In genomic region chr2:238657132-238658053, GRCh38 we compare ENCODE assay signal across 21 cellular contexts.
DNase-seq lines count a peak whose midpoint lies in the region; ATAC-seq and TF ChIP-seq lines count a peak whose summit lies in the region.
"Had no signal": no experiment of that assay in that cellular context is flagged by ENCODE, and none has a peak within 500 bp of the region (broad histone marks: within the 10 kb centered on the region; RNA-seq: fewer than 3 reads in every experiment).

No MANE protein-coding gene starts in this region.

- H3K9me3 ChIP-seq in breast epithelium (peaks cover 0 to 9% of the 10 kb centered on the region in 2 donors), mammary epithelial cell (replicated peaks; ENCODE audit: insufficient read depth, low read length) (peaks cover 2% of the 10 kb centered on the region), mesenchymal stem cell (ENCODE audit: control insufficient read depth, low read length) (peaks cover 6% of the 10 kb centered on the region), suprapubic skin (no peaks in the 10 kb centered on the region)
- H3K9me3 ChIP-seq: SJSA1 had no signal

- no peak for ATAC-seq in GM18505 (IDR thresholded peaks at IDR 0.05; ENCODE audit: unreplicated experiment)
- ATAC-seq: left lung, PC-3 had no signal

- H3K4me2 ChIP-seq in mammary epithelial cell (ENCODE audit: insufficient read depth, low read depth, low read length) (no peak overlapping the region), mesenchymal stem cell (ENCODE audit: low read length, poor library complexity, severe bottlenecking) (no peak overlapping the region)
- H3K4me2 ChIP-seq: A549 had no signal

- H4K91ac ChIP-seq in mesenchymal stem cell (ENCODE audit: low read length), result peak overlapping the region; percentile 20

- no peak overlapping the region for H2BK120ac ChIP-seq in mesenchymal stem cell (ENCODE audit: low read depth, low read length)

- no peak overlapping the region for H2AK5ac ChIP-seq in mesenchymal stem cell (ENCODE audit: low read length, severe bottlenecking)

- no peak overlapping the region for H2BK12ac ChIP-seq in mesenchymal stem cell (ENCODE audit: low read length in 2 of 2)

- no peak for TF ChIP-seq EP300 in suprapubic skin (IDR thresholded peaks at IDR 0.05)

- no peaks in the 10 kb centered on the region for H3K27me3 ChIP-seq in breast epithelium
- peaks cover 2% of the 10 kb centered on the region for H3K27me3 ChIP-seq in mammary epithelial cell (ENCODE audit: insufficient read depth, low read length)
- no peaks in the 10 kb centered on the region for H3K27me3 ChIP-seq in mesenchymal stem cell (ENCODE audit: control insufficient read depth in 1 of 2, insufficient read depth in 1 of 2, low read length in 2 of 2)
- no peaks in the 10 kb centered on the region for H3K27me3 ChIP-seq in suprapubic skin
- H3K27me3 ChIP-seq: cardiac muscle cell, left lung, SJSA1 had no signal

- DNase-seq in breast epithelium (ENCODE audit: low spot score in 2 of 2) (no peak), mammary epithelial cell (no peak), coronary artery (ENCODE audit: low spot score) (peak; percentile 60), mesenchymal stem cell (no peak), suprapubic skin (ENCODE audit: low spot score in 2 of 2) (no peak), NCI-H226 (no peak), NCI-H82 (lab: John Stamatoyannopoulos, UW) (no peak)
- DNase-seq: activated CD4-positive, alpha-beta memory T cell treated with anti-CD3 and anti-CD28 coated beads for 36 hours; activated naive CD4-positive, alpha-beta T cell treated with anti-CD3 and anti-CD28 coated beads for 36 hours; activated T-cell treated with anti-CD3 and anti-CD28 coated beads, Interleukin-2, amount 50 U/mL, for 24 hours; amygdala; dorsolateral prefrontal cortex; Karpas-422; left lung; NCI-H1694 treated with DMSO at 0.1 percent for 48 hours; PC-3 had no signal

- H3K18ac ChIP-seq in mesenchymal stem cell (ENCODE audit: low read depth in 1 of 2, low read length in 2 of 2), result no peak overlapping the region

- no peak overlapping the region for H3K23ac ChIP-seq in mesenchymal stem cell (ENCODE audit: low read length in 2 of 2)

- intact Hi-C loops in breast epithelium (cut with DNase I; ENCODE audit: low total_unique reads) (no loop called here), mammary epithelial cell (cut with micrococcal nuclease) (no loop called here)

- BruUV-seq in mammary epithelial cell (replicated peaks; lab: Mats Ljungman, UMichigan), result no TSS peak

- TF ChIP-seq POLR2A in breast epithelium (IDR thresholded peaks at IDR 0.05) (no peak), suprapubic skin (IDR thresholded peaks at IDR 0.05) (no peak), GM18505 (IDR thresholded peaks at IDR 0.05; ENCODE audit: borderline replicate concordance, extremely low read depth, insufficient read depth, insufficient read length) (no peak)

- H2AFZ ChIP-seq in mammary epithelial cell (ENCODE audit: low read depth, low read length) (no peak overlapping the region), mesenchymal stem cell (ENCODE audit: low read depth, low read length) (no peak overlapping the region)

- no peaks in the 10 kb centered on the region for H3K79me2 ChIP-seq in mammary epithelial cell (ENCODE audit: insufficient read depth, low read length)

- no peaks in the 10 kb centered on the region for H3K79me1 ChIP-seq in mesenchymal stem cell (replicated peaks; ENCODE audit: low read length, poor library complexity, severe bottlenecking)

- H2BK5ac ChIP-seq in mesenchymal stem cell (ENCODE audit: low read depth, low read length, poor library complexity, severe bottlenecking), result no peak overlapping the region

- no peak overlapping the region for H3K14ac ChIP-seq in mesenchymal stem cell (ENCODE audit: low read length in 2 of 2)

- H3K27ac ChIP-seq in breast epithelium, result peak overlapping the region; percentile 37 to 58
- H3K27ac ChIP-seq in mammary epithelial cell (ENCODE audit: insufficient read depth, low read depth, low read length), result no peak overlapping the region
- H3K27ac ChIP-seq in coronary artery, result no peak overlapping the region
- H3K27ac ChIP-seq in mesenchymal stem cell (ENCODE audit: low read length, poor library complexity, severe bottlenecking), result no peak overlapping the region
- H3K27ac ChIP-seq in suprapubic skin, result peak overlapping the region; percentile 31
- H3K27ac ChIP-seq: A549, cardiac muscle cell, dorsolateral prefrontal cortex, epithelial cell of prostate, left lung, SJSA1 had no signal

- H4K8ac ChIP-seq in mesenchymal stem cell (ENCODE audit: low read length), result no peak overlapping the region

- no peak overlapping the region for H3K4ac ChIP-seq in mesenchymal stem cell (ENCODE audit: low read depth in 1 of 2, low read length in 2 of 2)

- CTCF ChIA-PET in mammary epithelial cell (lab: Charles Lee; ENCODE audit: low non-redundant PET), result no interaction called here

- H4K20me1 ChIP-seq in mammary epithelial cell (ENCODE audit: insufficient read depth, low read length), result no peaks in the 10 kb centered on the region

- WGBS in mammary epithelial cell (ENCODE audit: low coverage, missing lambda C conversion rate), result 65% methylated on average over 9 of the region's 12 CpGs
- 78% methylated on average over 12 of the region's 12 CpGs for whole genome bisulfite sequencing in mesenchymal stem cell
- WGBS in suprapubic skin, result 60% methylated on average over 11 of the region's 12 CpGs

- H3K36me3 ChIP-seq in breast epithelium (no peaks in the 10 kb centered on the region), mammary epithelial cell (ENCODE audit: insufficient read depth, low read length) (no peaks in the 10 kb centered on the region), mesenchymal stem cell (ENCODE audit: control insufficient read depth in 1 of 2, insufficient read depth in 2 of 2, low read depth in 1 of 2, low read length in 2 of 2) (no peaks in the 10 kb centered on the region), suprapubic skin (no peaks in the 10 kb centered on the region)
- H3K36me3 ChIP-seq: cardiac muscle cell, left lung, SJSA1 had no signal

- H3K4me3 ChIP-seq in breast epithelium (no peak overlapping the region), mammary epithelial cell (replicated peaks in 1 of 3; ENCODE audit: insufficient read depth in 1 of 3, low read depth in 2 of 3, low read length in 3 of 3) (no peak overlapping the region), coronary artery (no peak overlapping the region), mesenchymal stem cell (ENCODE audit: insufficient read depth in 1 of 2, low read depth in 1 of 2, low read length in 2 of 2) (no peak overlapping the region), suprapubic skin (no peak overlapping the region)
- H3K4me3 ChIP-seq: A549, cardiac muscle cell, dorsolateral prefrontal cortex, left lung, SJSA1 had no signal

- in situ Hi-C loops in mammary epithelial cell (cut with MboI; ENCODE audit: low sequenced_read_pairs in 2 of 2), result no loop called here

- TF ChIP-seq CTCF in breast epithelium (IDR thresholded peaks at IDR 0.05) (no peak), mammary epithelial cell (conservative IDR thresholded peaks at IDR 0.05 in 1 of 2, IDR thresholded peaks at IDR 0.05 in 1 of 2; ENCODE audit: extremely low read depth in 1 of 2, insufficient read depth in 1 of 2, low read depth in 1 of 2, low read length in 2 of 2) (no peak), coronary artery (IDR thresholded peaks at IDR 0.05) (no peak), suprapubic skin (IDR thresholded peaks at IDR 0.05) (no peak)

- H2BK15ac ChIP-seq in mesenchymal stem cell (ENCODE audit: low read depth, poor library complexity, severe bottlenecking), result no peak overlapping the region

- H3K9ac ChIP-seq in mammary epithelial cell (ENCODE audit: insufficient read depth, low read length), result no peak overlapping the region
- peak overlapping the region; percentile 48 for H3K9ac ChIP-seq in mesenchymal stem cell (ENCODE audit: low read length)

- H3K4me1 ChIP-seq in breast epithelium, result no peaks in the 10 kb centered on the region
- no peaks in the 10 kb centered on the region for H3K4me1 ChIP-seq in mammary epithelial cell (ENCODE audit: insufficient read depth, low read length)
- no peaks in the 10 kb centered on the region for H3K4me1 ChIP-seq in mesenchymal stem cell (ENCODE audit: control insufficient read depth, insufficient read depth, low read depth, low read length)
- H3K4me1 ChIP-seq in suprapubic skin, result peaks cover 12% of the 10 kb centered on the region
- H3K4me1 ChIP-seq: A549, left lung, SJSA1 had no signal

- dilution Hi-C loops in mammary epithelial cell (cut with HindIII; ENCODE audit: low sequenced_read_pairs), result no loop called here

Comparison
In these comparisons a context has a peak if more than half of its experiments do, and no peak if none do; other contexts are left out.
1. H3K27ac ChIP-seq: peak in breast epithelium (2 of 2) and suprapubic skin (single experiment); none in mammary epithelial cell (single experiment), coronary artery (0 of 2) and mesenchymal stem cell (single experiment).